In the genomic region with DNA sequence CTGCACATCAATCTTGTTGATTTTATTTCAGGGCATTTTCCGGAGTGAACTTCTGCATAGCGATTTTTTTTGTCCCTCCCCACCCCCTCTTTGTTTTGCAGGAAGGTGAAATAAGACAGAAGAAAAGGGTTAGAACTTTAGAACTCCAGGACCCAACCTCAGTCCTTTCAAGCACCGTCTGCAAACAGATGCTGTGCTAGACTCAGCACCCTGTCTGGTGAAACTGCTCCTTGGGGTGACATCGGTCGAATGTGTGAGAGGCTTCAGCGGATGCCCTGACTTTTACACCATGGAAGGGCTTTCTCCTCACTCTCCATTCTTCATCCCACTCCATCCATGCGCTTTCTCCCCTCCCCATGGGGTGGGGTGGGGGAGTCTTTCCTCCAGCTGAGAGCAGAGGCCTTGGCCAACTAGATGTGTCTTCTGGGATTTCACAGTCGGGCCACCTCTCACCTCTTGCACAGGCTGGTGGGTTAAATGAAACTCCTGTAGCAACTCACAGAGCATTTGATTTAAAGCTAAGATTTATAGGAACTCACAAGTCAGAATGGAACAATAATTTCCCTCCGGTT, we compare ENCODE assay signal across 8 cellular contexts. TPM values are rescaled to one million over a fixed set of nuclear protein-coding genes. Genes with fewer than 3 reads are reported as not detected.
DNase-seq lines count a peak whose midpoint lies in the region; ATAC-seq and TF ChIP-seq lines count a peak whose summit lies in the region.

No MANE protein-coding gene starts in this region.

- no peaks in the 10 kb centered on the region for H4K20me1 ChIP-seq in IMR-90 (ENCODE audit: insufficient read depth, low read length)

- H3K36me3 Mint-ChIP-seq in glutamatergic neuron (ENCODE audit: unreplicated experiment), result peaks cover 5% of the 10 kb centered on the region

- no peak overlapping the region for H3K23ac ChIP-seq in IMR-90 (ENCODE audit: low read depth, low read length)

- H2BK15ac ChIP-seq in IMR-90 (ENCODE audit: low read depth, low read length), result no peak overlapping the region

- H3K4me3 ChIP-seq in IMR-90 (ENCODE audit: insufficient read depth, low read depth, low read length), result no peak overlapping the region

- no peak overlapping the region for H4K91ac ChIP-seq in IMR-90 (ENCODE audit: insufficient read depth, low read depth, low read length)

- no peak overlapping the region for H4K5ac ChIP-seq in IMR-90 (ENCODE audit: low read depth, low read length)

- POLR2A ChIA-PET in IMR-90 (lab: Charles Lee; ENCODE audit: unreplicated experiment), result no interaction called here

- H2AK5ac ChIP-seq in IMR-90 (ENCODE audit: low read depth, low read length), result no peak overlapping the region

- no peak overlapping the region for H3K4ac ChIP-seq in IMR-90 (ENCODE audit: low read depth, low read length)

- TF ChIP-seq POLR2A in IMR-90 (IDR thresholded peaks at IDR 0.05; ENCODE audit: low read depth, low read length), result no peak

- no peak overlapping the region for H2BK5ac ChIP-seq in IMR-90 (ENCODE audit: low read depth, low read length, poor library complexity, severe bottlenecking)

- H3K27ac ChIP-seq in IMR-90 (ENCODE audit: insufficient read depth, low read length), result no peak overlapping the region

- peaks cover 61% of the 10 kb centered on the region for H3K27me3 ChIP-seq in IMR-90 (ENCODE audit: control insufficient read depth, insufficient read depth, low read length)

- no peak for ATAC-seq in IMR-90 (ENCODE audit: low read depth)
- no peak for ATAC-seq in GM21423 (IDR thresholded peaks at IDR 0.05; ENCODE audit: unreplicated experiment)

- CTCF ChIA-PET in IMR-90 (lab: Yijun Ruan, JAX), result no interaction called here

- H3K4me3 Mint-ChIP-seq in glutamatergic neuron (ENCODE audit: unreplicated experiment), result peak overlapping the region; percentile 85

- peaks cover 7% of the 10 kb centered on the region for H3K9me3 Mint-ChIP-seq in glutamatergic neuron (ENCODE audit: unreplicated experiment)

- no peak overlapping the region for H2BK120ac ChIP-seq in IMR-90 (ENCODE audit: low read depth, low read length)

- no peak overlapping the region for H2AFZ ChIP-seq in IMR-90 (replicated peaks; ENCODE audit: low read length, poor library complexity)

- in situ Hi-C loops in IMR-90 (cut with MboI; ENCODE audit: low sequenced_read_pairs), result no loop called here

- no peak overlapping the region for H3K14ac ChIP-seq in IMR-90 (replicated peaks; ENCODE audit: low read depth, low read length)

- intact Hi-C loops in IMR-90 (cut with micrococcal nuclease), result no loop called here

- H3K27me3 Mint-ChIP-seq in glutamatergic neuron (ENCODE audit: unreplicated experiment), result peaks cover 6% of the 10 kb centered on the region

- no peak for DNase-seq in IMR-90
- DNase-seq in activated CD8-positive, alpha-beta memory T cell treated with anti-CD3 and anti-CD28 coated beads, Interleukin-2, amount 50 U/mL, for 48 hours, result peak; percentile 59
- no peak for DNase-seq in glutamatergic neuron
- peak in 2 of 3 donors; percentile 20 to 27 for DNase-seq in stimulated activated CD4-positive, alpha-beta T cell treated with anti-CD3 and anti-CD28 coated beads, TNF-alpha, amount 100 ng/mL, for 1 hour (ENCODE audit: low read depth in 3 of 3, low spot score in 1 of 3)
- no peak for DNase-seq in HuH-7.5 (ENCODE audit: low spot score)
- DNase-seq in NCI-H1048 (lab: John Stamatoyannopoulos, UW), result no peak
- no peak for DNase-seq in OCI-M2 (lab: John Stamatoyannopoulos, UW; ENCODE audit: unreplicated experiment)

- TF ChIP-seq CTCF in IMR-90 (conservative IDR thresholded peaks at IDR 0.05; ENCODE audit: low read depth, low read length) (no peak), glutamatergic neuron (IDR thresholded peaks at IDR 0.05; ENCODE audit: partially characterized antibody, unreplicated experiment) (no peak)

- TF ChIP-seq RAD21 in IMR-90 (IDR thresholded peaks at IDR 0.05; ENCODE audit: low read length), result no peak

- no peak overlapping the region for H2AK9ac ChIP-seq in IMR-90 (replicated peaks; ENCODE audit: low read depth, low read length, poor library complexity)

- H3K56ac ChIP-seq in IMR-90 (ENCODE audit: extremely low read depth, insufficient read depth, low read length), result no peak overlapping the region

- no peak overlapping the region for H3K9ac ChIP-seq in IMR-90 (ENCODE audit: low read depth, low read length)

- H3K4me1 Mint-ChIP-seq in glutamatergic neuron (ENCODE audit: low read depth, unreplicated experiment), result peaks cover 3% of the 10 kb centered on the region

- no CpG with 5 or more reads among the region's 9 CpGs for WGBS in IMR-90 (ENCODE audit: extremely low coverage in 2 of 2, insufficient read length in 1 of 2), 2 experiments

- H3K4me1 ChIP-seq in IMR-90 (ENCODE audit: control insufficient read depth, insufficient read depth, low read length), result no peaks in the 10 kb centered on the region

- BruUV-seq in IMR-90 (replicated peaks; lab: Mats Ljungman, UMichigan), result no TSS peak

- no peak overlapping the region for H3K18ac ChIP-seq in IMR-90 (ENCODE audit: low read depth, low read length)

- no peaks in the 10 kb centered on the region for H3K36me3 ChIP-seq in IMR-90 (ENCODE audit: control insufficient read depth, insufficient read depth, low read length)

- peak overlapping the region; percentile 94 for H3K4me2 ChIP-seq in IMR-90 (ENCODE audit: low read depth, low read length)

- H3K9me1 ChIP-seq in IMR-90 (ENCODE audit: insufficient read depth, low read length), result no peaks in the 10 kb centered on the region

- no peaks in the 10 kb centered on the region for H3K9me3 ChIP-seq in IMR-90 (ENCODE audit: control insufficient read depth, insufficient read depth, low read length)

- H3K27ac Mint-ChIP-seq in glutamatergic neuron (ENCODE audit: unreplicated experiment), result no peak overlapping the region

- no peak overlapping the region for H4K8ac ChIP-seq in IMR-90 (ENCODE audit: low read depth in 2 of 2, low read length in 2 of 2)

- H3K79me1 ChIP-seq in IMR-90 (ENCODE audit: low read depth in 1 of 2, low read length in 2 of 2), result no peaks in the 10 kb centered on the region

- dilution Hi-C loops in IMR-90 (cut with HindIII; ENCODE audit: low sequenced_read_pairs, unreplicated experiment), result no loop called here

- H2BK20ac ChIP-seq in IMR-90 (ENCODE audit: low read depth, low read length), result no peak overlapping the region

TF ChIP-seq in IMR-90, 13 proteins besides CTCF, POLR2A, EP300 and RAD21:
- TF ChIP-seq FOS (IDR thresholded peaks at IDR 0.05; ENCODE audit: low read depth, low read length) (no peak), NFE2L2 (IDR thresholded peaks at IDR 0.05; ENCODE audit: low read depth, low read length) (no peak), MAFK (IDR thresholded peaks at IDR 0.05; ENCODE audit: low read depth, low read length) (no peak), CEBPB (IDR thresholded peaks at IDR 0.05; ENCODE audit: low read depth, low read length) (no peak), CHD1 (IDR thresholded peaks at IDR 0.05; ENCODE audit: low read depth, low read length) (no peak), ELK1 (IDR thresholded peaks at IDR 0.05; ENCODE audit: borderline replicate concordance, low read depth, low read length) (no peak), MAZ (IDR thresholded peaks at IDR 0.05; ENCODE audit: borderline replicate concordance, low read depth, low read length) (no peak), RFX5 (IDR thresholded peaks at IDR 0.05; ENCODE audit: low read depth, low read length) (no peak), MXI1 (IDR thresholded peaks at IDR 0.05; ENCODE audit: borderline replicate concordance, low read depth, low read length) (no peak), SMC3 (IDR thresholded peaks at IDR 0.05; ENCODE audit: low read depth, low read length) (no peak), RCOR1 (IDR thresholded peaks at IDR 0.05; ENCODE audit: insufficient replicate concordance, low read length) (no peak), BHLHE40 (IDR thresholded peaks at IDR 0.05; ENCODE audit: low read depth, low read length) (no peak)
- TF ChIP-seq, protein P1, sequence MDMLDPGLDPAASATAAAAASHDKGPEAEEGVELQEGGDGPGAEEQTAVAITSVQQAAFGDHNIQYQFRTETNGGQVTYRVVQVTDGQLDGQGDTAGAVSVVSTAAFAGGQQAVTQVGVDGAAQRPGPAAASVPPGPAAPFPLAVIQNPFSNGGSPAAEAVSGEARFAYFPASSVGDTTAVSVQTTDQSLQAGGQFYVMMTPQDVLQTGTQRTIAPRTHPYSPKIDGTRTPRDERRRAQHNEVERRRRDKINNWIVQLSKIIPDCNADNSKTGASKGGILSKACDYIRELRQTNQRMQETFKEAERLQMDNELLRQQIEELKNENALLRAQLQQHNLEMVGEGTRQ (IDR thresholded peaks at IDR 0.05; ENCODE audit: low read depth, low read length), result no peak

RNA-seq across cellular contexts. Expression of gene EDAR, which starts 43.3 kb away (rescaled TPM):
- total RNA-seq in IMR-90 (2012; rRNA removed) (not detected in 2 replicates), glutamatergic neuron (ENCODE audit: unreplicated experiment) (not detected)
- not detected in 2 replicates for polyA plus RNA-seq in IMR-90 (2012; rRNA removed)
- not detected in 2 replicates for polyA plus RNA-seq in IMR-90 (2012; cell fraction: cytosol; rRNA removed)
- polyA plus RNA-seq in IMR-90 (2012; cell fraction: nucleus; rRNA removed; ENCODE audit: low replicate concordance), result not detected in 2 replicates

Comparison
In these comparisons a context has a peak if more than half of its experiments do, and no peak if none do; other contexts are left out.
1. DNase-seq: peak in activated CD8-positive, alpha-beta memory T cell treated with anti-CD3 and anti-CD28 coated beads, Interleukin-2, amount 50 U/mL, for 48 hours (single experiment) and stimulated activated CD4-positive, alpha-beta T cell treated with anti-CD3 and anti-CD28 coated beads, TNF-alpha, amount 100 ng/mL, for 1 hour (2 of 3); none in IMR-90 (single experiment), glutamatergic neuron (single experiment), HuH-7.5 (single experiment), NCI-H1048 (single experiment) and OCI-M2 (single experiment).